20 cellular contexts compared by ENCODE assay signal in the genomic region with DNA sequence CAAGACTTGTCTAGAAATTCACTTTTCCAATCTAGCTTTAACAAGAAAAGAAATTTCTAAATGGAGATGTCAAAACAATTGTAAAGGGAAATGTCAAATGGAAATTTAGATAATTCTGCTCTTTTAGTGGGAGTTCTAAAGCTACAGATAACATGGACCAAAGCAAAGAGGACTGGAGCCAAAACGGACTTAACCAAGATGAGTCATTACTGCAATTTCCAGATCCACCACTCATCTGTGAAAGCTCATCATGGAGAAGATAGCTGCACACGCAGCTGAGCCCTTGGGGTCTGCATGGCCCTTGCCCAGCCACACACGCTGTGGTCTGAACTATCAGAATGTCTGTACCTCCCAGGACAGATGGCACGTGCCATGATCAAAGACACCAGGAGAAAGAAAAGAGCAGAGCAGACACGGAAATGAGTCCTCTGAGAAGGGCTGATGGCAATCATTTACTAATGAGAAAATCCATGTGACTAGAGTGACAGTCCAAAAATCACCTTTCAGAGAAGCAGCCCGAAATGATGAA.
"Had no signal": no experiment of that assay in that cellular context is flagged by ENCODE, and none has a peak within 500 bp of the region (broad histone marks: within the 10 kb centered on the region; RNA-seq: fewer than 3 reads in every experiment).

No MANE protein-coding gene starts in this region.

- H3K4me3 ChIP-seq: lung, thyroid gland, upper lobe of right lung had no signal

- H3K27me3 ChIP-seq: thyroid gland, upper lobe of right lung had no signal

- H3K4me1 ChIP-seq: thyroid gland, upper lobe of right lung had no signal

- H3K9me3 ChIP-seq: thyroid gland, upper lobe of right lung had no signal

- H3K27ac ChIP-seq: thyroid gland, upper lobe of right lung had no signal

- H3K36me3 ChIP-seq: thyroid gland, upper lobe of right lung had no signal

- ATAC-seq: activated CD4-positive, alpha-beta T cell treated with anti-CD3 and anti-CD28 coated beads for 36 hours; activated T-cell treated with anti-CD3 and anti-CD28 coated beads, Interleukin-2, amount 50 U/mL, for 4 hours; left colon; naive thymus-derived CD4-positive, alpha-beta T cell; upper lobe of right lung had no signal

- DNase-seq: activated B cell treated with CpG ODN at 0.5 μM for 24 hours; activated CD4-positive, alpha-beta T cell treated with anti-CD3 and anti-CD28 coated beads for 36 hours; activated CD4-positive, alpha-beta T cell treated with anti-CD3 and anti-CD28 coated beads, Interleukin-2, amount 50 U/mL, for 4 hours; activated CD8-positive, alpha-beta memory T cell treated with anti-CD3 and anti-CD28 coated beads, Interleukin-2, amount 50 U/mL, for 48 hours; activated naive CD4-positive, alpha-beta T cell treated with Interleukin-2 at 50 U/mL for 16 hours; activated naive CD8-positive, alpha-beta T cell treated with anti-CD3 and anti-CD28 coated beads for 36 hours; activated T-cell treated with anti-CD3 and anti-CD28 coated beads, Interleukin-2, amount 50 U/mL, for 4 hours; cortex of kidney; endodermal cell; glutamatergic neuron; hippocampal formation; left colon; naive thymus-derived CD4-positive, alpha-beta T cell; occipital lobe; stimulated activated CD4-positive, alpha-beta T cell treated with anti-CD3 and anti-CD28 coated beads, Interleukin-12 subunit alpha, Interleukin-12 subunit beta, amount 100 ng/mL, for 4 hours; substantia nigra; T1000; thyroid gland; upper lobe of right lung had no signal
